ENCODE assay signal across 1 cellular context in the genomic region with DNA sequence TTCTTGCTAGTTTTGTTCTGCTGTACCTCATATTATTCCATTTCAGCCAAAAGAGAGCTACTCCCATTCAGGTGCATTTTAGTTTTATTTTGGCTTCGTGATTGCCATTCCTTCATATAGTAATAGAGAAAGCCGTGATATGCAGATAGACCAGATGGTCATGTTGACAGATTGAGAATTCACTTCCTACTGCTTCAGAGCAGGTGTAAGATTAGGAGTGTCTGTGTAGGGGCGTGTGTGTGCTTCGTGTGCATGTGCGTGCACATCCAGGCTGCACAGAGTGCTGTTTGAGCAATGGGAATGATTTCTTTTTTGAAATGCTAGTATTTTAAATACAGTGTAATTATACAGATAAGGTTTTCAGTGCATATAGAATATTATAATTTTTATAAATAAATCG.
TF ChIP-seq lines count a peak whose summit lies in the region.

No MANE protein-coding gene starts in this region.

TF ChIP-seq in WTC11, 78 proteins besides CTCF, POLR2A, EP300 and RAD21 (continued from another document):
- TF ChIP-seq, protein P1, sequence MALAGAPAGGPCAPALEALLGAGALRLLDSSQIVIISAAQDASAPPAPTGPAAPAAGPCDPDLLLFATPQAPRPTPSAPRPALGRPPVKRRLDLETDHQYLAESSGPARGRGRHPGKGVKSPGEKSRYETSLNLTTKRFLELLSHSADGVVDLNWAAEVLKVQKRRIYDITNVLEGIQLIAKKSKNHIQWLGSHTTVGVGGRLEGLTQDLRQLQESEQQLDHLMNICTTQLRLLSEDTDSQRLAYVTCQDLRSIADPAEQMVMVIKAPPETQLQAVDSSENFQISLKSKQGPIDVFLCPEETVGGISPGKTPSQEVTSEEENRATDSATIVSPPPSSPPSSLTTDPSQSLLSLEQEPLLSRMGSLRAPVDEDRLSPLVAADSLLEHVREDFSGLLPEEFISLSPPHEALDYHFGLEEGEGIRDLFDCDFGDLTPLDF (CRISPR knock-in tag; IDR thresholded peaks at IDR 0.05), result no peak
- TF ChIP-seq ZNF121 (CRISPR knock-in tag; IDR thresholded peaks at IDR 0.05), result no peak
- no peak for TF ChIP-seq PRRX2 (CRISPR knock-in tag; IDR thresholded peaks at IDR 0.05)
- TF ChIP-seq, protein P2, sequence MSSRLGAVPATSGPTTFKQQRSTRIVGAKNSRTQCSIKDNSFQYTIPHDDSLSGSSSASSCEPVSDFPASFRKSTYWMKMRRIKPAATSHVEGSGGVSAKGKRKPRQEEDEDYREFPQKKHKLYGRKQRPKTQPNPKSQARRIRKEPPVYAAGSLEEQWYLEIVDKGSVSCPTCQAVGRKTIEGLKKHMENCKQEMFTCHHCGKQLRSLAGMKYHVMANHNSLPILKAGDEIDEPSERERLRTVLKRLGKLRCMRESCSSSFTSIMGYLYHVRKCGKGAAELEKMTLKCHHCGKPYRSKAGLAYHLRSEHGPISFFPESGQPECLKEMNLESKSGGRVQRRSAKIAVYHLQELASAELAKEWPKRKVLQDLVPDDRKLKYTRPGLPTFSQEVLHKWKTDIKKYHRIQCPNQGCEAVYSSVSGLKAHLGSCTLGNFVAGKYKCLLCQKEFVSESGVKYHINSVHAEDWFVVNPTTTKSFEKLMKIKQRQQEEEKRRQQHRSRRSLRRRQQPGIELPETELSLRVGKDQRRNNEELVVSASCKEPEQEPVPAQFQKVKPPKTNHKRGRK (CRISPR knock-in tag; IDR thresholded peaks at IDR 0.05; ENCODE audit: borderline replicate concordance), result no peak
- TF ChIP-seq ZNF263 (CRISPR knock-in tag; IDR thresholded peaks at IDR 0.05; ENCODE audit: low read depth), result no peak
- no peak for TF ChIP-seq USF1 (CRISPR knock-in tag; IDR thresholded peaks at IDR 0.05)
- TF ChIP-seq, protein P3, sequence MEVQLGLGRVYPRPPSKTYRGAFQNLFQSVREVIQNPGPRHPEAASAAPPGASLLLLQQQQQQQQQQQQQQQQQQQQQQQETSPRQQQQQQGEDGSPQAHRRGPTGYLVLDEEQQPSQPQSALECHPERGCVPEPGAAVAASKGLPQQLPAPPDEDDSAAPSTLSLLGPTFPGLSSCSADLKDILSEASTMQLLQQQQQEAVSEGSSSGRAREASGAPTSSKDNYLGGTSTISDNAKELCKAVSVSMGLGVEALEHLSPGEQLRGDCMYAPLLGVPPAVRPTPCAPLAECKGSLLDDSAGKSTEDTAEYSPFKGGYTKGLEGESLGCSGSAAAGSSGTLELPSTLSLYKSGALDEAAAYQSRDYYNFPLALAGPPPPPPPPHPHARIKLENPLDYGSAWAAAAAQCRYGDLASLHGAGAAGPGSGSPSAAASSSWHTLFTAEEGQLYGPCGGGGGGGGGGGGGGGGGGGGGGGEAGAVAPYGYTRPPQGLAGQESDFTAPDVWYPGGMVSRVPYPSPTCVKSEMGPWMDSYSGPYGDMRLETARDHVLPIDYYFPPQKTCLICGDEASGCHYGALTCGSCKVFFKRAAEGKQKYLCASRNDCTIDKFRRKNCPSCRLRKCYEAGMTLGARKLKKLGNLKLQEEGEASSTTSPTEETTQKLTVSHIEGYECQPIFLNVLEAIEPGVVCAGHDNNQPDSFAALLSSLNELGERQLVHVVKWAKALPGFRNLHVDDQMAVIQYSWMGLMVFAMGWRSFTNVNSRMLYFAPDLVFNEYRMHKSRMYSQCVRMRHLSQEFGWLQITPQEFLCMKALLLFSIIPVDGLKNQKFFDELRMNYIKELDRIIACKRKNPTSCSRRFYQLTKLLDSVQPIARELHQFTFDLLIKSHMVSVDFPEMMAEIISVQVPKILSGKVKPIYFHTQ (CRISPR knock-in tag; IDR thresholded peaks at IDR 0.05), result no peak
